Comparison of ENCODE assay signal across 2 cellular contexts in the genomic region with DNA sequence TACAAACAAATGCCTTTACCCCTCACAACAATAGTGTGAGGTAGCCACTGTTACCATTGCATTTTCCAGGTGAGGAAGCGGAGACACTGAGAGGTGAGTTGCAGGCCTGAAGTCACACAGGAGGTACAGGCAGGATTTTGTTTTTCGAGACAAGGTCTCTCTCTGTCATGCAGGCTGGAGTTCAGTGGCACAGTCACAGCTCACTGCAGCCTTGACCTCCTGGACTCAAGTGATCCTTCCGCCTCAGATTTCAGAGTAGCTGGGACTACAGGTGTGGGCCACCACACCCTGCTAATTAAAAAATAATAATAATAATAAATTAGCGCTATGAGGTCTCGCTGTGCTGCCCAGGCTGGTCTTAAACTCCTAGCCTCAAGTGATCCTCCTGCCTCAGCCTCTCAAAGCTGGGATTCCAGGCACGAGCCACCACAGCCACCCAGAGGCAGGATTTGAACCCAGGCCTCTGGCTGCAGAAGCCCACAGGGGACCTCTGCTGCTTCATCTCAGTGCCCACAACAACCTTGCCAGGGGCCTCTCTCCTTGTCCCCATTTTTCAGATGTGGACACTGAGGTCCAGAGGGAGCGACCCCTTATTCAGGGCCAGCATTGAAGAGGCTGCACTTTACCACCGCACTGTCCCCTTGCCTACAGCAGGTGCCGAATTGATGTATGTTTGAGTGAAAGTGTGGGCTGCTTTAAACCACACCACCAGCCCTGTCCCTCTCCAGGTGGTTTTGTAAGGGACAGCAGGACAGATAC.
A peak's percentile ranks its signal among the peaks of the same experiment; 100 is the strongest.
TF ChIP-seq lines count a peak whose summit lies in the region.

No MANE protein-coding gene starts in this region.

TF ChIP-seq in IMR-90, 13 proteins besides CTCF, POLR2A, EP300 and RAD21:
- no peak for TF ChIP-seq CEBPB (IDR thresholded peaks at IDR 0.05; ENCODE audit: low read depth, low read length)
- no peak for TF ChIP-seq RFX5 (IDR thresholded peaks at IDR 0.05; ENCODE audit: low read depth, low read length)
- TF ChIP-seq MAFK (IDR thresholded peaks at IDR 0.05; ENCODE audit: low read depth, low read length): no peak
- TF ChIP-seq SMC3 (IDR thresholded peaks at IDR 0.05; ENCODE audit: low read depth, low read length): no peak
- TF ChIP-seq, protein P1, sequence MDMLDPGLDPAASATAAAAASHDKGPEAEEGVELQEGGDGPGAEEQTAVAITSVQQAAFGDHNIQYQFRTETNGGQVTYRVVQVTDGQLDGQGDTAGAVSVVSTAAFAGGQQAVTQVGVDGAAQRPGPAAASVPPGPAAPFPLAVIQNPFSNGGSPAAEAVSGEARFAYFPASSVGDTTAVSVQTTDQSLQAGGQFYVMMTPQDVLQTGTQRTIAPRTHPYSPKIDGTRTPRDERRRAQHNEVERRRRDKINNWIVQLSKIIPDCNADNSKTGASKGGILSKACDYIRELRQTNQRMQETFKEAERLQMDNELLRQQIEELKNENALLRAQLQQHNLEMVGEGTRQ (IDR thresholded peaks at IDR 0.05; ENCODE audit: low read depth, low read length): no peak

TF ChIP-seq in K562, 482 proteins besides CTCF, POLR2A, EP300 and RAD21:
- peak; percentile 74 for TF ChIP-seq BCOR (IDR thresholded peaks at IDR 0.05)
- TF ChIP-seq KDM1A (IDR thresholded peaks at IDR 0.05): peak; percentile 19 to 55; a peak in 1 of 4 replicates
- no peak for TF ChIP-seq ZNF253 (CRISPR knock-in tag; conservative IDR thresholded peaks at IDR 0.05)
- TF ChIP-seq ADNP (tag; IDR thresholded peaks at IDR 0.05): peak; percentile 49; the same call in 1 of the 2 replicates
- no peak for TF ChIP-seq POLR3G (IDR thresholded peaks at IDR 0.05; ENCODE audit: extremely low read depth, insufficient read length, insufficient replicate concordance)
- peak; percentile 35 for TF ChIP-seq RBM25 (IDR thresholded peaks at IDR 0.05; ENCODE audit: low read depth, low read length, severe bottlenecking)
- 0 out of 2 replicates have a peak, but pooled peaks have one; percentile 31 for TF ChIP-seq SMARCA5 (IDR thresholded peaks at IDR 0.05)
